ENCODE assay signal across 1 cellular context in genomic region chr17:79838541-79839274, GRCh38.
TF ChIP-seq lines count a peak whose summit lies in the region.

No MANE protein-coding gene starts in this region.

TF ChIP-seq in SK-N-SH, 30 proteins besides CTCF, POLR2A, EP300 and RAD21 (continued from another document):
- no peak for TF ChIP-seq NFIC (IDR thresholded peaks at IDR 0.05; ENCODE audit: borderline replicate concordance)
- TF ChIP-seq USF1 (IDR thresholded peaks at IDR 0.05; ENCODE audit: borderline replicate concordance, low read depth) = no peak; the same call in 1 of the 2 replicates
- no peak for TF ChIP-seq CHD2 (IDR thresholded peaks at IDR 0.05; ENCODE audit: low read length, partially characterized antibody)
- no peak for TF ChIP-seq MAX (IDR thresholded peaks at IDR 0.05; ENCODE audit: low read depth)
- TF ChIP-seq FOXM1 (IDR thresholded peaks at IDR 0.05; ENCODE audit: low read depth) = no peak
- no peak for TF ChIP-seq USF2 (IDR thresholded peaks at IDR 0.05; ENCODE audit: borderline replicate concordance, low read depth, low read length)
- TF ChIP-seq GABPA (IDR thresholded peaks at IDR 0.05; ENCODE audit: low read depth) = no peak
- no peak for TF ChIP-seq NRF1 (IDR thresholded peaks at IDR 0.05; ENCODE audit: low read depth, low read length)
- no peak for TF ChIP-seq TEAD4 (IDR thresholded peaks at IDR 0.05; ENCODE audit: borderline replicate concordance, insufficient read depth)
- TF ChIP-seq REST (IDR thresholded peaks at IDR 0.05; ENCODE audit: low read depth, low read length) = no peak
- 0 out of 2 replicates have a peak, but pooled peaks have one; percentile 54 for TF ChIP-seq RFX5 (IDR thresholded peaks at IDR 0.05; ENCODE audit: low read length)
- peak; percentile 88 for TF ChIP-seq YY1 (IDR thresholded peaks at IDR 0.05; ENCODE audit: low read depth)
- TF ChIP-seq MEF2A (IDR thresholded peaks at IDR 0.05; ENCODE audit: borderline replicate concordance, low read depth) = no peak
- TF ChIP-seq RCOR1 (IDR thresholded peaks at IDR 0.05; ENCODE audit: low read length) = no peak
- TF ChIP-seq IRF3 (IDR thresholded peaks at IDR 0.05; ENCODE audit: low read depth, low read length) = no peak
- TF ChIP-seq POLR2AphosphoS5 (IDR thresholded peaks at IDR 0.05; ENCODE audit: low read depth, low read length) = no peak
- no peak for TF ChIP-seq FOSL2 (IDR thresholded peaks at IDR 0.05; ENCODE audit: borderline replicate concordance, low read depth)
- no peak; the same call in 1 of the 2 replicates for TF ChIP-seq RXRA (IDR thresholded peaks at IDR 0.05; ENCODE audit: borderline replicate concordance, low read depth)
- TF ChIP-seq TCF12 (IDR thresholded peaks at IDR 0.05) = 0 out of 2 replicates have a peak, but pooled peaks have one; percentile 17
- TF ChIP-seq EZH2phosphoT487 (IDR thresholded peaks at IDR 0.05; ENCODE audit: borderline replicate concordance, low read depth) = no peak
- no peak for TF ChIP-seq GATA2 (CRISPR knock-in tag; IDR thresholded peaks at IDR 0.05)
- no peak for TF ChIP-seq SIN3A (IDR thresholded peaks at IDR 0.05; ENCODE audit: borderline replicate concordance, low read depth, low read length)
